ENCODE assay signal across 7 cellular contexts in the genomic region with DNA sequence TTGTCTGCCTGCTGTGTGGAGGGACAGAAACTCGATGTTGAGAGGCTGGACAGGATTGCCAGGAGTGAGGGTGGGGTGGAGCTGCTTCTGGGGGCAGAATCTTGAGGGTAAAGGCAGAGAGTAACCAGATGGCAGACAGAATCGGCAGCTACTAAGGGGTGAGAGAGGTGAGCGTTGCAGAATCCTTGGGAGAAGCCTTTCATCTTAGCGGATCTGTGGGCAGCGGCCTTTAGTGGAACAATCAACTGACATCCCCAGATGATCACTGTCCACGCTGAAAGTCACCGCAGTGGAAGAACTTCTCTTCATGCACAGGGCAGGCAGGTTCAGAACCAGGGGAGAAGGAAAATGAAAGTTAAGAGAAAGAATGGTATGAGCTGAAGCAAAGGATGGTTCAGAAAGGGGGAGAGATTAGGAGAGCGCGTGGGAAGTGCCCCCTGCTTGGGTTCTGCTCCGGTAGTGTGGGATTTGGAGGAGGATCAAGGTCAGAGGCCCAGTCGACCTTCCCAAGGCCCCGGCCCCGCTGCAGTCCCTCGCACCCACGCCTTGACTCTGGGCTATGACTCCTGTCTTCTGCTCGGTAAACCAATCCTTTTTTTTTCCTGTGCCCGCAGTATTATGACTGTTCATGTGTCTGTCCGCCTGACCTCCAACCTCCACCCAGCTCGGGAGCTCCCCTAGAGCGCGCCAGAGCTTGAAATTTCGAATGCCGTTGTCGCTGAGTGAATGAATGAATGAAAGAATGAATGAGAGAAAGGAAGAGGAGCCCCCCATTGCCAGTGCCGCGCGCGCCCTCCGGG.
A peak's percentile ranks its signal among the peaks of the same experiment; 100 is the strongest.
DNase-seq lines count a peak whose midpoint lies in the region; TF ChIP-seq lines count a peak whose summit lies in the region.

No MANE protein-coding gene starts in this region.

- H3K9me3 ChIP-seq in HAP-1 (no peaks in the 10 kb centered on the region), mucosa of stomach (ENCODE audit: control insufficient read depth, low read length) (no peaks in the 10 kb centered on the region)
- no peaks in the 10 kb centered on the region for H3K9me3 ChIP-seq in effector memory CD4-positive, alpha-beta T cell (ENCODE audit: control insufficient read depth, low read length)

- TF ChIP-seq CTCF in GM13976 (IDR thresholded peaks at IDR 0.05; ENCODE audit: borderline replicate concordance, control extremely low read depth, extremely low read depth, insufficient read depth, missing control alignments): peak; percentile 5

- H3K27me3 ChIP-seq in HAP-1 (ENCODE audit: low read depth) (no peaks in the 10 kb centered on the region), mucosa of stomach (ENCODE audit: control insufficient read depth, insufficient read depth, low read length) (no peaks in the 10 kb centered on the region)
- H3K27me3 ChIP-seq in effector memory CD4-positive, alpha-beta T cell (replicated peaks; ENCODE audit: control insufficient read depth, insufficient read depth, low read length, poor library complexity, severe bottlenecking): no peaks in the 10 kb centered on the region

- H3K4me3 ChIP-seq in HAP-1 (peak overlapping the region; percentile 84), mucosa of stomach (ENCODE audit: low read length) (peak overlapping the region; percentile 16)
- H3K4me3 ChIP-seq in effector memory CD4-positive, alpha-beta T cell (ENCODE audit: insufficient read depth, low read depth, low read length, poor library complexity, severe bottlenecking): peak overlapping the region; percentile 90

- DNase-seq in GM13976 (ENCODE audit: low spot score) (peak; percentile 47), HAP-1 (ENCODE audit: low spot score in 2 of 2) (peak in 1 of 2 experiments; percentile 11), NOMO-1 treated with DMSO at 0.1 percent for 48 hours (lab: John Stamatoyannopoulos, UW; ENCODE audit: unreplicated experiment) (peak; percentile 50), retina (no peak), middle frontal gyrus (ENCODE audit: extremely low spot score, low spot score) (no peak)
- no peak for DNase-seq in effector memory CD4-positive, alpha-beta T cell

- peak overlapping the region; percentile 67 for H3K9ac ChIP-seq in mucosa of stomach (ENCODE audit: low read length)

- H3K4me1 ChIP-seq in HAP-1 (peaks cover 16% of the 10 kb centered on the region), mucosa of stomach (ENCODE audit: control insufficient read depth, insufficient read depth, low read length) (peaks cover 20% of the 10 kb centered on the region)
- H3K4me1 ChIP-seq in effector memory CD4-positive, alpha-beta T cell (ENCODE audit: control insufficient read depth, insufficient read depth, low read length, poor library complexity, severe bottlenecking): peaks cover 10% of the 10 kb centered on the region

- peak overlapping the region; percentile 59 for H3K27ac ChIP-seq in effector memory CD4-positive, alpha-beta T cell (ENCODE audit: insufficient read depth, low read length, poor library complexity, severe bottlenecking)

- in situ Hi-C loops in GM13976 (cut with MboI; ENCODE audit: low sequenced_read_pairs, unreplicated experiment) (no loop called here), HAP-1 (cut with MboI; ENCODE audit: low sequenced_read_pairs) (no loop called here)

- H3K36me3 ChIP-seq in HAP-1 (replicated peaks) (peaks cover 34% of the 10 kb centered on the region), mucosa of stomach (ENCODE audit: control insufficient read depth, insufficient read depth, low read length) (no peaks in the 10 kb centered on the region)
- H3K36me3 ChIP-seq in effector memory CD4-positive, alpha-beta T cell (ENCODE audit: control insufficient read depth, insufficient read depth, low read length): peaks cover 3% of the 10 kb centered on the region

Comparison
In these comparisons a context has a peak if more than half of its experiments do, and no peak if none do; other contexts are left out.
1. DNase-seq: peak in GM13976 (single experiment) and NOMO-1 treated with DMSO at 0.1 percent for 48 hours (single experiment); none in effector memory CD4-positive, alpha-beta T cell (0 of 3), retina (single experiment) and middle frontal gyrus (single experiment).
2. H3K4me3 ChIP-seq: peak in every context shown above with its lines; median percentile 90 in effector memory CD4-positive, alpha-beta T cell; 84 in HAP-1; 16 in mucosa of stomach.